In genomic region chr11:539971-540481, GRCh38 we compare ENCODE assay signal across 1 cellular context.
TF ChIP-seq lines count a peak whose summit lies in the region.

No MANE protein-coding gene starts in this region.

TF ChIP-seq in H1, 55 proteins besides CTCF, POLR2A, EP300 and RAD21:
- TF ChIP-seq RNF2 (IDR thresholded peaks at IDR 0.05; ENCODE audit: borderline replicate concordance, low read depth, low read length, missing control alignments, poor library complexity, severe bottlenecking) (no peak), POU5F1 (IDR thresholded peaks at IDR 0.05; ENCODE audit: low read depth, low read length) (no peak), NRF1 (IDR thresholded peaks at IDR 0.05; ENCODE audit: low read depth, low read length) (no peak), SIN3A (conservative IDR thresholded peaks at IDR 0.05 in 1 of 2, IDR thresholded peaks at IDR 0.05 in 1 of 2; ENCODE audit: low read depth in 1 of 2, low read length in 2 of 2) (no peak), TAF1 (IDR thresholded peaks at IDR 0.05; ENCODE audit: low read depth, low read length) (no peak), EGR1 (IDR thresholded peaks at IDR 0.05; ENCODE audit: borderline replicate concordance, low read depth, low read length) (no peak), CHD7 (IDR thresholded peaks at IDR 0.05; ENCODE audit: insufficient replicate concordance, low read length) (no peak), ATF3 (IDR thresholded peaks at IDR 0.05; ENCODE audit: insufficient read depth, low read depth, low read length) (no peak), POLR2AphosphoS5 (IDR thresholded peaks at IDR 0.05; ENCODE audit: low read depth, low read length) (no peak), SRF (IDR thresholded peaks at IDR 0.05; ENCODE audit: low read depth, low read length) (no peak), HDAC2 (IDR thresholded peaks at IDR 0.05; ENCODE audit: borderline replicate concordance in 1 of 2, low read depth in 2 of 2, low read length in 2 of 2) (no peak), MAFK (IDR thresholded peaks at IDR 0.05; ENCODE audit: low read depth, low read length) (no peak), SP2 (IDR thresholded peaks at IDR 0.05; ENCODE audit: low read length) (no peak), ASH2L (IDR thresholded peaks at IDR 0.05; ENCODE audit: low read length) (no peak), CBX8 (IDR thresholded peaks at IDR 0.05; ENCODE audit: borderline replicate concordance, low read depth, low read length) (no peak), CTBP2 (IDR thresholded peaks at IDR 0.05; ENCODE audit: borderline replicate concordance, insufficient read depth, insufficient read length, low read length) (no peak), SUZ12 (IDR thresholded peaks at IDR 0.05; ENCODE audit: low read length) (no peak), CBX5 (IDR thresholded peaks at IDR 0.05; ENCODE audit: low read depth, low read length) (no peak), SAP30 (IDR thresholded peaks at IDR 0.05; ENCODE audit: insufficient read depth, insufficient replicate concordance, low read length) (no peak)
